In the genomic region with DNA sequence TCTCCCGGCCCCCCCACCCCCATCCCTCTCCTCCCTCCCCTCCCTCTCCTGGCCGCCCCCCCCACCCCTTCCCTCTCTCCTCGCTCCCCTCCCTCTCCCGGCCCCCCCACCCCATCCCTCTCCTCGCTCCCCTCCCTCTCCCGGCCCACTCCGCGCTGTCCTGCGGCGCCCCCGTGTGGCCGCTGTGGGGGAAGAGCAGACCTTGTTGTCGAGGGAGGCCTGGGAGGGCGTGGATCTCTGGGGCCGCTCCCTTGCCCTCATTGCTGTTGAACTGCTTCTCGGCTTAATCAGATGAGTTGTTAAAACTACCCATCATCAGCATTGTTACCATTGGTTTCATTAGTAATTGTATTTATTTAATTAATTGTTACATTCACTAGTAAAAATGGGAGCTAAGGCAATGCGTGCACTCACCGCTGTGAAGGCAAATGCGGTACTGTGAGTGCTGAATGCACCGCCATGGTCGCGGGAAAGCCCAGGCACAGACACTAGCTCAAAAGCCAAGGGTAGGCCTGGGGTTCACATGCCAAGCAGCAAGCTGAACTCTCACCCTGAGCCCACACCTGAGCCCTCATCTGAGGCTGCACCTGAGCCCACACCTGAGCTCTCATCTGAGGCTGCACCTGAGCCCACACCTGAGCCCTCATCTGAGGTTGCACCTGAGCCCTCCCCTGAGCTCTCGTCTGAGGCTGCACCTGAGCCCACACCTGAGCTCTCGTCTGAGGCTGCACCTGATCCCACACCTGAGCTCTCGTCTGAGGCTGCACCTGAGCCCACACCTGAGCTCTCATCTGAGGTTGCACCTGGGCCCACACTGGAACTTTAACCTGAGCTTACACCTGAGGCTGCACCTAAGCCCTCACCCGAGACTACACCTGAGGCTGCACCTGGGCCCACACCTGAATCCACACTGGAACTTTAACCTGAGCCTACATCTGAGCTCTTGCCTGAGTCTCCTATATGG, we compare ENCODE assay signal across 8 cellular contexts. TPM values are rescaled to one million over a fixed set of nuclear protein-coding genes. Genes with fewer than 3 reads are reported as not detected.
DNase-seq lines count a peak whose midpoint lies in the region; ATAC-seq and TF ChIP-seq lines count a peak whose summit lies in the region.

No MANE protein-coding gene starts in this region.

- 29 to 32% methylated on average over 22 to 26 of the region's 26 CpGs for WGBS in aorta, 2 donors

- peak overlapping the region; percentile 17 for H2AFZ ChIP-seq in parathyroid adenoma

- no peak overlapping the region for H3K9ac ChIP-seq in parathyroid adenoma

- no peaks in the 10 kb centered on the region for H3K79me2 ChIP-seq in parathyroid adenoma

- H3K27ac ChIP-seq in SJCRH30 (no peak overlapping the region), parathyroid adenoma (no peak overlapping the region), aorta (ENCODE audit: low read depth in 1 of 2, low read length in 2 of 2) (no peak overlapping the region)

- H3K9me3 ChIP-seq in SJCRH30 (replicated peaks), result 0 out of 2 replicates have a peak, but pooled peaks cover 3% of the 10 kb centered on the region
- no peaks in the 10 kb centered on the region for H3K9me3 ChIP-seq in parathyroid adenoma (ENCODE audit: control insufficient read depth, low read length)
- H3K9me3 ChIP-seq in aorta (ENCODE audit: control insufficient read depth, low read length), result no peaks in the 10 kb centered on the region

- H3K36me3 ChIP-seq in SJCRH30, result no peaks in the 10 kb centered on the region
- no peaks in the 10 kb centered on the region for H3K36me3 ChIP-seq in parathyroid adenoma (ENCODE audit: control insufficient read depth, insufficient read depth, low read length)
- no peaks in the 10 kb centered on the region for H3K36me3 ChIP-seq in aorta (ENCODE audit: control insufficient read depth in 1 of 2, insufficient read depth in 2 of 2, low read length in 1 of 2)

- H3K4me3 ChIP-seq in SJCRH30, result no peak overlapping the region
- no peak overlapping the region for H3K4me3 ChIP-seq in parathyroid adenoma (ENCODE audit: low read depth, low read length)
- no peak overlapping the region for H3K4me3 ChIP-seq in aorta (ENCODE audit: low read length in 2 of 2)

- intact Hi-C loops in aorta (cut with DNase I), result loop anchor here (10.0 kb wide), 2 partner anchors 143 to 153 kb away; a partner anchor contains a TSS

- peak; percentile 67 for TF ChIP-seq CTCF in parathyroid adenoma (IDR thresholded peaks at IDR 0.05)

- no peaks in the 10 kb centered on the region for H3K27me3 ChIP-seq in SJCRH30
- no peaks in the 10 kb centered on the region for H3K27me3 ChIP-seq in parathyroid adenoma (ENCODE audit: control insufficient read depth, insufficient read depth, low read length)
- no peaks in the 10 kb centered on the region for H3K27me3 ChIP-seq in aorta (ENCODE audit: control insufficient read depth in 1 of 2, insufficient read depth in 2 of 2, low read length in 1 of 2)

- DNase-seq in COR-L47 (lab: John Stamatoyannopoulos, UW) (peak; percentile 25), KBM-7 (peak; percentile 73), SJCRH30 (peak; percentile 77 to 90), foreskin melanocyte (peak; percentile 56), aorta (peak; percentile 79 to 92)
- DNase-seq in activated effector memory CD4-positive, alpha-beta T cell treated with anti-CD3 and anti-CD28 coated beads, Interleukin-2, amount 50 U/mL, for 16 hours, result peak; percentile 92

- in situ Hi-C loops in KBM-7 (cut with MboI; ENCODE audit: low pct_unique_long_range_greater_than_20kb, low sequenced_read_pairs), result no loop called here

- peaks cover 15% of the 10 kb centered on the region for H3K4me1 ChIP-seq in SJCRH30
- H3K4me1 ChIP-seq in parathyroid adenoma, result peaks cover 5% of the 10 kb centered on the region
- no peaks in the 10 kb centered on the region for H3K4me1 ChIP-seq in aorta (ENCODE audit: control insufficient read depth in 1 of 2, insufficient read depth in 2 of 2, low read length in 2 of 2)

- ATAC-seq in aorta (ENCODE audit: low FRiP score) (no peak), GM21529 (IDR thresholded peaks at IDR 0.05; ENCODE audit: unreplicated experiment) (no peak)

- no peak overlapping the region for H3K4me2 ChIP-seq in parathyroid adenoma (ENCODE audit: low read length)

RNA-seq across cellular contexts. Expression of a gene that starts 8.8 kb away (rescaled TPM):
- not detected in 2 replicates for total RNA-seq in SJCRH30 (2014; rRNA removed; shearing (Covaris generic))
- not detected for total RNA-seq in aorta
- polyA plus RNA-seq in aorta, result not detected

RNA-seq across cellular contexts. Expression of a gene that starts 19.6 kb away (rescaled TPM):
- 0.08 and 0.28 TPM in 2 replicates for total RNA-seq in SJCRH30 (2014; rRNA removed; shearing (Covaris generic))
- under 1 TPM; 0.39 to 0.75 TPM for total RNA-seq in aorta
- not detected for polyA plus RNA-seq in aorta

Comparison
In these comparisons a context has a peak if more than half of its experiments do, and no peak if none do; other contexts are left out.
1. DNase-seq: peak in every context shown above with its lines; median percentile 92 in activated effector memory CD4-positive, alpha-beta T cell treated with anti-CD3 and anti-CD28 coated beads, Interleukin-2, amount 50 U/mL, for 16 hours; 86 in aorta; 84 in SJCRH30; 73 in KBM-7; 56 in foreskin melanocyte; 25 in COR-L47.